ENCODE assay signal across 8 cellular contexts in the genomic region with DNA sequence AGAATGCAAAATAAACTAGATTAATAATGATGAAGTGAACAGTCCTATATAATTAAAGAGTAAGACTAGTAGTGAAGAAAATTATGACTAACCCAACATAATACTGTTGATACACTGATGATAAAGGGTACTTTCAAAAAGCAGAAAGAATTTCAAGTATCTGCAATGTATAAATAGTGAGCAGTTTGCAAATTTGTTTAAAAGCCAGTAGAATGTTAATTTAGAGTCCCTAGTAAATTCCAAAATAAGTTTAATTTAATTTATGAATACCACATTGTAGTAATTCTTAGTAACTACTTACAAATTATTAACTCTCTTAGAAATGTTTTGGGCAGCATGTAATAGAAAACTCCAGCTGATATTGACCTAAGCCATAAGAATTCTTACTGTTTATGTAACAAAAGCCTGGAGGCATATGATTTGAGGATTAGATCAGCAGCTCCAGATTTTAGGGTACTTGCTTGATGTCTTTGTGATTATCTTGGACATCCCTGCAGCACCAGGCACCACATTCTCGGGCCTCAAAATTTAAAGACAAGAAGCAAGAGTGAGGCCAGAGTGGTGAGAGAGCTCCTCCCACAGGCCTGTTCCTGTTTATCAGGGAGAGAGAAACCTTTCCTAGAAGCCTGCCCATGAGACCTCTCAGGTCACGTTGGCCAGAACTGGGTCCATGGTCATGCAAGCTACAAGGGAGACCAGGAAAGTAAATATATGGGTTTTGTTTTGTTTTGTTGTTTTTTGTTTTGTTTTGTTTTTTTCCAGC.
DNase-seq lines count a peak whose midpoint lies in the region; ATAC-seq and TF ChIP-seq lines count a peak whose summit lies in the region.

No MANE protein-coding gene starts in this region.

- H3K36me3 ChIP-seq in mucosa of descending colon (ENCODE audit: low read depth): no peaks in the 10 kb centered on the region

- in situ Hi-C loops in astrocyte of the spinal cord (cut with HindIII; ENCODE audit: low sequenced_read_pairs): no loop called here

- no peaks in the 10 kb centered on the region for H3K9me3 ChIP-seq in mucosa of descending colon

- DNase-seq in COLO668 (lab: John Stamatoyannopoulos, UW; ENCODE audit: unreplicated experiment): peak; percentile 75
- DNase-seq in NCI-H345 treated with DMSO at 0.1 percent for 48 hours (lab: John Stamatoyannopoulos, UW; ENCODE audit: unreplicated experiment): peak; percentile 69
- peak; percentile 19 for DNase-seq in astrocyte of the spinal cord (ENCODE audit: low read depth, low spot score)
- DNase-seq in mucosa of descending colon: peak in 2 of 3 donors; percentile 44 to 71
- no peak for DNase-seq in DMS79 treated with DMSO at 0.1 percent for 48 hours (lab: John Stamatoyannopoulos, UW)

- peaks cover 5% of the 10 kb centered on the region for H3K4me1 ChIP-seq in mucosa of descending colon (ENCODE audit: low read depth)

- H3K4me3 ChIP-seq in astrocyte of the spinal cord (ENCODE audit: low read depth, low read length): no peak overlapping the region
- H3K4me3 ChIP-seq in mucosa of descending colon: no peak overlapping the region

- intact Hi-C loops in mucosa of descending colon (cut with DNase I, micrococcal nuclease): no loop called here

- ATAC-seq in GM18907 (IDR thresholded peaks at IDR 0.05; ENCODE audit: unreplicated experiment) (peak; percentile 72), HG03175 (IDR thresholded peaks at IDR 0.05; ENCODE audit: unreplicated experiment) (peak; percentile 45), mucosa of descending colon (peak; percentile 80), GM19452 (IDR thresholded peaks at IDR 0.05; ENCODE audit: unreplicated experiment) (no peak)

- TF ChIP-seq CTCF in astrocyte of the spinal cord (IDR thresholded peaks at IDR 0.05; ENCODE audit: low read depth, low read length) (peak; percentile 51), mucosa of descending colon (IDR thresholded peaks at IDR 0.05) (no peak)
